In genomic region chr12:120761581-120761980, GRCh38 we compare ENCODE assay signal across 1 cellular context.
TF ChIP-seq lines count a peak whose summit lies in the region.

No MANE protein-coding gene starts in this region.

TF ChIP-seq in IMR-90, 13 proteins besides CTCF, POLR2A, EP300 and RAD21:
- TF ChIP-seq RCOR1 (IDR thresholded peaks at IDR 0.05; ENCODE audit: insufficient replicate concordance, low read length): no peak
- TF ChIP-seq SMC3 (IDR thresholded peaks at IDR 0.05; ENCODE audit: low read depth, low read length): no peak
- no peak for TF ChIP-seq MAFK (IDR thresholded peaks at IDR 0.05; ENCODE audit: low read depth, low read length)
- no peak for TF ChIP-seq FOS (IDR thresholded peaks at IDR 0.05; ENCODE audit: low read depth, low read length)
- no peak for TF ChIP-seq BHLHE40 (IDR thresholded peaks at IDR 0.05; ENCODE audit: low read depth, low read length)
- no peak for TF ChIP-seq USF2 (IDR thresholded peaks at IDR 0.05; ENCODE audit: low read depth, low read length)
- TF ChIP-seq NFE2L2 (IDR thresholded peaks at IDR 0.05; ENCODE audit: low read depth, low read length): no peak
- no peak for TF ChIP-seq CEBPB (IDR thresholded peaks at IDR 0.05; ENCODE audit: low read depth, low read length)
- no peak for TF ChIP-seq CHD1 (IDR thresholded peaks at IDR 0.05; ENCODE audit: low read depth, low read length)
- no peak for TF ChIP-seq RFX5 (IDR thresholded peaks at IDR 0.05; ENCODE audit: low read depth, low read length)
